In genomic region chr6:150894191-150894744, GRCh38 we compare ENCODE assay signal across 18 cellular contexts. TPM values are rescaled to one million over a fixed set of nuclear protein-coding genes. Genes with fewer than 3 reads are reported as not detected.
DNase-seq lines count a peak whose midpoint lies in the region; ATAC-seq and TF ChIP-seq lines count a peak whose summit lies in the region.
"Had no signal": no experiment of that assay in that cellular context is flagged by ENCODE, and none has a peak within 500 bp of the region (broad histone marks: within the 10 kb centered on the region; RNA-seq: fewer than 3 reads in every experiment).

No MANE protein-coding gene starts in this region.

- peak overlapping the region in 1 of 4 donors; percentile 75 for H3K4me3 Mint-ChIP-seq in CD4-positive, CD25-positive, alpha-beta regulatory T cell
- no peak overlapping the region for H3K4me3 Mint-ChIP-seq in GM23338
- no peak overlapping the region for H3K4me3 Mint-ChIP-seq in T-helper 17 cell
- H3K4me3 Mint-ChIP-seq in naive B cell: peak overlapping the region in 1 of 8 donors; percentile 29

- H3K9me3 ChIP-seq in CD4-positive, CD25-positive, alpha-beta regulatory T cell (ENCODE audit: control insufficient read depth in 2 of 2, low read length in 2 of 2): no peaks in the 10 kb centered on the region
- H3K9me3 ChIP-seq in T-helper 17 cell (ENCODE audit: control insufficient read depth, low read length, poor library complexity, severe bottlenecking): no peaks in the 10 kb centered on the region
- H3K9me3 ChIP-seq: body of pancreas, transverse colon had no signal

- H3K4me1 Mint-ChIP-seq in CD4-positive, CD25-positive, alpha-beta regulatory T cell: peaks cover 5 to 30% (median 21%) of the 10 kb centered on the region in 4 donors
- peaks cover 5% of the 10 kb centered on the region; the same call in 2 of the 3 replicates for H3K4me1 Mint-ChIP-seq in GM23338
- peaks cover 24% of the 10 kb centered on the region for H3K4me1 Mint-ChIP-seq in T-helper 17 cell
- H3K4me1 Mint-ChIP-seq in naive B cell: peaks cover 0 to 2% (median 0%) of the 10 kb centered on the region in 3 donors

- H2AFZ ChIP-seq in GM23338: no peak overlapping the region

- H3K36me3 ChIP-seq in CD4-positive, CD25-positive, alpha-beta regulatory T cell (ENCODE audit: control insufficient read depth, insufficient read depth, low read length): no peaks in the 10 kb centered on the region
- peaks cover 8% of the 10 kb centered on the region for H3K36me3 ChIP-seq in GM23338 (ENCODE audit: insufficient read depth)
- H3K36me3 ChIP-seq: transverse colon had no signal

- H3K9me3 Mint-ChIP-seq in CD4-positive, CD25-positive, alpha-beta regulatory T cell: no peaks in the 10 kb centered on the region
- H3K9me3 Mint-ChIP-seq in GM23338 (no peaks in the 10 kb centered on the region), naive B cell (no peaks in the 10 kb centered on the region)
- H3K9me3 Mint-ChIP-seq: activated naive CD8-positive, alpha-beta T cell treated with anti-CD3 and anti-CD28 coated beads, Interleukin-2, amount 10 ng/mL, durations not matched to agents 7 days and 5 days; activated T-cell treated with anti-CD3 and anti-CD28 coated beads, Interleukin-2, amount 50 U/mL, for 72 hours; stimulated activated naive CD8-positive, alpha-beta T cell treated with anti-CD3 and anti-CD28 coated beads, Interleukin-15, amount 100 ng/mL, for 72 hours; T-helper 2 cell treated with Interferon-gamma antibody and Interleukin-4, amounts not matched to agents 5 μg/mL and 100 μg/mL, for 36 hours had no signal

- DNase-seq in CD4-positive, CD25-positive, alpha-beta regulatory T cell: no peak
- DNase-seq in GM23338 (ENCODE audit: low spot score): no peak
- DNase-seq in T-helper 17 cell: no peak
- DNase-seq in naive B cell: no peak
- DNase-seq: activated CD8-positive, alpha-beta memory T cell treated with anti-CD3 and anti-CD28 coated beads for 24 hours; body of pancreas; midbrain; NCI-H774; transverse colon had no signal

- no peak for TF ChIP-seq CTCF in GM23338 (conservative IDR thresholded peaks at IDR 0.05; ENCODE audit: low read depth in 2 of 2)

- no peak overlapping the region for H3K27ac ChIP-seq in CD4-positive, CD25-positive, alpha-beta regulatory T cell (ENCODE audit: insufficient read depth, low read length, poor library complexity, severe bottlenecking)
- H3K27ac ChIP-seq in GM23338 (ENCODE audit: low read depth): 0 out of 2 replicates have a peak overlapping the region, but pooled peaks have one; percentile 29
- H3K27ac ChIP-seq: body of pancreas, transverse colon had no signal

- no peaks in the 10 kb centered on the region for H3K9me2 ChIP-seq in GM23338 (ENCODE audit: insufficient read depth)

- H3F3A ChIP-seq in GM23338 (replicated peaks; ENCODE audit: low read depth): no peaks in the 10 kb centered on the region; the same call in 1 of the 2 replicates

- H3K4me1 ChIP-seq in CD4-positive, CD25-positive, alpha-beta regulatory T cell (ENCODE audit: control insufficient read depth, insufficient read depth, low read length, poor library complexity, severe bottlenecking): peaks cover 22% of the 10 kb centered on the region
- 0 out of 2 replicates have a peak, but pooled peaks cover 6% of the 10 kb centered on the region for H3K4me1 ChIP-seq in GM23338 (ENCODE audit: insufficient read depth)
- H3K4me1 ChIP-seq: body of pancreas had no signal

- H3K27ac Mint-ChIP-seq in CD4-positive, CD25-positive, alpha-beta regulatory T cell: peak overlapping the region in 2 of 3 donors; percentile 55 to 75
- peak overlapping the region; percentile 84; the same call in 1 of the 2 replicates for H3K27ac Mint-ChIP-seq in GM23338
- H3K27ac Mint-ChIP-seq in T-helper 17 cell: peak overlapping the region; percentile 78
- H3K27ac Mint-ChIP-seq in naive B cell: peak overlapping the region in 4 of 6 donors; percentile 29 to 76 (median 52)

- ATAC-seq in CD4-positive, CD25-positive, alpha-beta regulatory T cell (ENCODE audit: low read depth in 2 of 2): no peak
- ATAC-seq in GM23338 (no peak), T-helper 17 cell (no peak), naive B cell (ENCODE audit: low read depth in 2 of 2) (no peak), HG02870 (IDR thresholded peaks at IDR 0.05; ENCODE audit: unreplicated experiment) (no peak), HG03521 (IDR thresholded peaks at IDR 0.05; ENCODE audit: unreplicated experiment) (no peak), HG02970 (IDR thresholded peaks at IDR 0.05; ENCODE audit: low FRiP score, unreplicated experiment) (no peak)
- ATAC-seq: body of pancreas, Panc1 had no signal

- no peak overlapping the region for H3K4me2 ChIP-seq in GM23338
- H3K4me2 ChIP-seq: smooth muscle cell had no signal

- no peaks in the 10 kb centered on the region for H3K27me3 Mint-ChIP-seq in CD4-positive, CD25-positive, alpha-beta regulatory T cell
- H3K27me3 Mint-ChIP-seq in GM23338 (ENCODE audit: insufficient read depth, low read depth, poor library complexity): peaks cover 3% of the 10 kb centered on the region
- no peaks in the 10 kb centered on the region for H3K27me3 Mint-ChIP-seq in T-helper 17 cell
- H3K27me3 Mint-ChIP-seq in naive B cell: no peaks in the 10 kb centered on the region
- H3K27me3 Mint-ChIP-seq: activated naive CD8-positive, alpha-beta T cell treated with anti-CD3 and anti-CD28 coated beads, Interleukin-2, amount 10 ng/mL, durations not matched to agents 7 days and 5 days; stimulated activated naive CD8-positive, alpha-beta T cell treated with anti-CD3 and anti-CD28 coated beads, Interleukin-15, amount 100 ng/mL, for 72 hours had no signal

- peaks cover 18% of the 10 kb centered on the region for H3K79me2 ChIP-seq in GM23338 (replicated peaks; ENCODE audit: insufficient read depth)

- no peak overlapping the region for H3K4me3 ChIP-seq in CD4-positive, CD25-positive, alpha-beta regulatory T cell (ENCODE audit: low read depth, low read length)
- no peak overlapping the region for H3K4me3 ChIP-seq in GM23338
- H3K4me3 ChIP-seq: body of pancreas, smooth muscle cell, transverse colon had no signal

- no peaks in the 10 kb centered on the region for H4K20me1 ChIP-seq in GM23338 (replicated peaks; ENCODE audit: insufficient read depth)

- H3K27me3 ChIP-seq in CD4-positive, CD25-positive, alpha-beta regulatory T cell (ENCODE audit: control insufficient read depth, insufficient read depth, low read length): no peaks in the 10 kb centered on the region
- H3K27me3 ChIP-seq in GM23338 (ENCODE audit: insufficient read depth): no peaks in the 10 kb centered on the region
- H3K27me3 ChIP-seq: body of pancreas, transverse colon had no signal

- H3K36me3 Mint-ChIP-seq in CD4-positive, CD25-positive, alpha-beta regulatory T cell: peaks cover 6% of the 10 kb centered on the region
- H3K36me3 Mint-ChIP-seq in GM23338 (ENCODE audit: low read depth) (peaks cover 84% of the 10 kb centered on the region), T-helper 17 cell (ENCODE audit: low read depth) (no peaks in the 10 kb centered on the region), naive B cell (peaks cover 0 to 5% of the 10 kb centered on the region in 2 donors)

TF ChIP-seq in GM23338, 12 proteins besides CTCF, POLR2A, EP300 and RAD21 (continues in another document):
- TF ChIP-seq POLR2AphosphoS5 (IDR thresholded peaks at IDR 0.05; ENCODE audit: low read depth) (no peak), EZH2 (IDR thresholded peaks at IDR 0.05; ENCODE audit: low read depth, unreplicated experiment) (no peak), NANOG (IDR thresholded peaks at IDR 0.05; ENCODE audit: borderline replicate concordance) (no peak), JUNB (IDR thresholded peaks at IDR 0.05; ENCODE audit: unreplicated experiment) (no peak), ZNF114 (CRISPR knock-in tag; IDR thresholded peaks at IDR 0.05) (no peak), CREB1 (CRISPR knock-in tag; IDR thresholded peaks at IDR 0.05; ENCODE audit: low read depth) (no peak), REST (IDR thresholded peaks at IDR 0.05; ENCODE audit: unreplicated experiment) (no peak)

RNA-seq across cellular contexts. Expression of gene MTHFD1L, which starts 28.8 kb away (rescaled TPM):
- total RNA-seq in CD4-positive, CD25-positive, alpha-beta regulatory T cell: 11.1 TPM
- polyA plus RNA-seq in CD4-positive, CD25-positive, alpha-beta regulatory T cell: 1 to 10 TPM; 2.0 to 4.3 (median 3.2) TPM
- 66.8 and 75.5 TPM in 2 replicates for total RNA-seq in GM23338 (2014; rRNA removed; shearing (Covaris generic))
- polyA plus RNA-seq in GM23338 (2016; fragmentation: Nextera tagmentation; extraction: Ambion mirVana): 49.3 and 53.2 TPM in 2 replicates
- 10 to 100 TPM; 14.5 to 22.1 TPM for total RNA-seq in T-helper 17 cell
- 1 to 10 TPM in 5 of 6 donors, under 1 TPM in 1; 0.45 to 2.5 (median 1.5) TPM for polyA plus RNA-seq in naive B cell (ENCODE audit: low read depth in 6 of 6)
